8 cellular contexts compared by ENCODE assay signal in genomic region chr14:71995741-71996140, GRCh38.
"Had no signal": no experiment of that assay in that cellular context is flagged by ENCODE, and none has a peak within 500 bp of the region (broad histone marks: within the 10 kb centered on the region; RNA-seq: fewer than 3 reads in every experiment).

No MANE protein-coding gene starts in this region.

- DNase-seq: GDM1, GF-D8 had no signal

- H3K4me3 ChIP-seq: GM12878 had no signal

- FAIRE-seq: G401.6, GM12878, GM12891, GM12892, GM18507, GM19239 had no signal

- ATAC-seq: GM12878 had no signal
